34 cellular contexts compared by ENCODE assay signal in the genomic region with DNA sequence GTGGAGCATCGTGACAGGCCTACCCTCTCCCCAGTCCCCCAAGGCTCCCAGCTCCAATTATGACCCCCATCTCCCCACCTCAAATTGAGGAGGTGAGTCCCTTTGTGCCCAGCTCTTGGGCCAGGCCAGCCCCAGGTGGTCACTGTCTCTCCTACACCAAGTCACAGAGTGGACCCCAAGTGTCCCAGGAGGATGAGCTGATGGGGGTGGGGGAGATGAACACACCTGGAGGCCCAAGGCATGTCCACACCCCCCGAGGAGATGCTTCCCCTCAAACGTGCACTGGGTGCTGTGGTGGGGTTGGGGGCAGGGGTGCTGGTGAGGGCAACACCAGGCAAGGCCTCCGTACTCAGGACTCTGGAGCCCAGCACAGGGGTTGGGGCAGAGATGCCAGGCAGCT.
"Had no signal": no experiment of that assay in that cellular context is flagged by ENCODE, and none has a peak within 500 bp of the region (broad histone marks: within the 10 kb centered on the region; RNA-seq: fewer than 3 reads in every experiment).

No MANE protein-coding gene starts in this region.

- H3K4me2 ChIP-seq: SK-N-SH had no signal

- H3K9me3 ChIP-seq: body of pancreas, breast epithelium, Peyer's patch, SJSA1, SK-N-SH had no signal

- DNase-seq: activated B cell treated with CpG ODN at 0.5 μM for 24 hours; activated CD4-positive, alpha-beta T cell treated with anti-CD3 and anti-CD28 coated beads for 48 hours; activated CD4-positive, CD25-positive, alpha-beta regulatory T cell treated with anti-CD3 and anti-CD28 coated beads, Interleukin-2, amount 50 U/mL, for 72 hours; activated CD8-positive, alpha-beta T cell treated with anti-CD3 and anti-CD28 coated beads for 36 hours; activated gamma-delta T cell; activated naive CD4-positive, alpha-beta T cell treated with Interleukin-2 at 50 U/mL for 16 hours; activated naive CD8-positive, alpha-beta T cell treated with anti-CD3 and anti-CD28 coated beads, Interleukin-2, amount 10 ng/mL, durations not matched to agents 7 days and 5 days; activated T-cell treated with anti-CD3 and anti-CD28 coated beads, Interleukin-2, amount 50 U/mL, for 1 hour; activated T-cell treated with anti-CD3 and anti-CD28 coated beads, Interleukin-2, amount 50 U/mL, for 72 hours; amygdala; body of pancreas; Karpas-422; KBM-7; NCI-H1105; NCI-H1417 treated with DMSO at 0.1 percent for 48 hours; NCI-H187 treated with DMSO at 0.1 percent for 48 hours; NCI-H2081; NCI-H345; NCI-H524 treated with DMSO at 0.1 percent for 48 hours; PC-3; Peyer's patch; RPMI8226; SHP77 treated with DMSO at 0.1 percent for 48 hours; SK-N-SH; SW 1271; T-helper 1 cell; T-helper 2 cell; T-helper 9 cell had no signal

- FAIRE-seq: astrocyte had no signal

- H3K36me3 Mint-ChIP-seq: activated naive CD4-positive, alpha-beta T cell treated with anti-CD3 and anti-CD28 coated beads, Interleukin-2, amount 50 U/mL, for 24 hours; activated naive CD8-positive, alpha-beta T cell treated with anti-CD3 and anti-CD28 coated beads, Interleukin-2, amount 10 ng/mL, durations not matched to agents 7 days and 5 days had no signal

- ATAC-seq: activated CD8-positive, alpha-beta T cell treated with anti-CD3 and anti-CD28 coated beads for 36 hours; activated T-cell treated with anti-CD3 and anti-CD28 coated beads, Interleukin-2, amount 50 U/mL, for 72 hours; activated T-helper 17 cell treated with anti-CD3 and anti-CD28 coated beads, Interleukin-2, amount 50 U/mL, for 72 hours; body of pancreas; PC-3 had no signal

- H3K36me3 ChIP-seq: breast epithelium, Peyer's patch, SJSA1 had no signal

- H3K4me1 Mint-ChIP-seq: activated B cell treated with CpG ODN at 0.5 μM for 24 hours; activated naive CD4-positive, alpha-beta T cell treated with anti-CD3 and anti-CD28 coated beads, Interleukin-2, amount 50 U/mL, for 24 hours; activated naive CD8-positive, alpha-beta T cell treated with anti-CD3 and anti-CD28 coated beads, Interleukin-2, amount 10 ng/mL, durations not matched to agents 7 days and 5 days; activated T-helper 17 cell treated with anti-CD3 and anti-CD28 coated beads, Interleukin-2, amount 50 U/mL, for 72 hours had no signal

- H3K27me3 ChIP-seq: Peyer's patch had no signal

- H3K9ac ChIP-seq: SK-N-SH had no signal

- H3K9me3 Mint-ChIP-seq: activated B cell treated with CpG ODN at 0.5 μM for 24 hours; activated CD8-positive, alpha-beta T cell treated with anti-CD3 and anti-CD28 coated beads for 36 hours; activated naive CD4-positive, alpha-beta T cell treated with anti-CD3 and anti-CD28 coated beads, Interleukin-2, amount 50 U/mL, for 24 hours; activated naive CD8-positive, alpha-beta T cell treated with anti-CD3 and anti-CD28 coated beads, Interleukin-2, amount 10 ng/mL, durations not matched to agents 7 days and 5 days; activated T-cell treated with anti-CD3 and anti-CD28 coated beads, Interleukin-2, amount 50 U/mL, for 72 hours; activated T-helper 17 cell treated with anti-CD3 and anti-CD28 coated beads, Interleukin-2, amount 50 U/mL, for 72 hours had no signal

- H3K27ac ChIP-seq: body of pancreas, breast epithelium, Peyer's patch, SJSA1, VCaP had no signal

- H3K4me3 ChIP-seq: body of pancreas, breast epithelium, Peyer's patch, SJSA1 had no signal

- H3K4me1 ChIP-seq: body of pancreas, breast epithelium, Peyer's patch, SJSA1 had no signal

- H3K27ac Mint-ChIP-seq: activated B cell treated with CpG ODN at 0.5 μM for 24 hours; activated CD8-positive, alpha-beta T cell treated with anti-CD3 and anti-CD28 coated beads for 36 hours; activated naive CD4-positive, alpha-beta T cell treated with anti-CD3 and anti-CD28 coated beads, Interleukin-2, amount 50 U/mL, for 24 hours; activated naive CD8-positive, alpha-beta T cell treated with anti-CD3 and anti-CD28 coated beads, Interleukin-2, amount 10 ng/mL, durations not matched to agents 7 days and 5 days; activated T-cell treated with anti-CD3 and anti-CD28 coated beads, Interleukin-2, amount 50 U/mL, for 72 hours; activated T-helper 17 cell treated with anti-CD3 and anti-CD28 coated beads, Interleukin-2, amount 50 U/mL, for 72 hours had no signal

- H3K4me3 Mint-ChIP-seq: activated B cell treated with CpG ODN at 0.5 μM for 24 hours; activated CD8-positive, alpha-beta T cell treated with anti-CD3 and anti-CD28 coated beads for 36 hours; activated naive CD4-positive, alpha-beta T cell treated with anti-CD3 and anti-CD28 coated beads, Interleukin-2, amount 50 U/mL, for 24 hours; activated naive CD8-positive, alpha-beta T cell treated with anti-CD3 and anti-CD28 coated beads, Interleukin-2, amount 10 ng/mL, durations not matched to agents 7 days and 5 days; activated T-cell treated with anti-CD3 and anti-CD28 coated beads, Interleukin-2, amount 50 U/mL, for 72 hours; activated T-helper 17 cell treated with anti-CD3 and anti-CD28 coated beads, Interleukin-2, amount 50 U/mL, for 72 hours had no signal

- H3K27me3 Mint-ChIP-seq: activated CD8-positive, alpha-beta T cell treated with anti-CD3 and anti-CD28 coated beads for 36 hours; activated naive CD4-positive, alpha-beta T cell treated with anti-CD3 and anti-CD28 coated beads, Interleukin-2, amount 50 U/mL, for 24 hours; activated naive CD8-positive, alpha-beta T cell treated with anti-CD3 and anti-CD28 coated beads, Interleukin-2, amount 10 ng/mL, durations not matched to agents 7 days and 5 days had no signal
